ENCODE assay signal across 8 cellular contexts in genomic region chr20:13996265-13996664, GRCh38. TPM values are rescaled to one million over a fixed set of nuclear protein-coding genes. Genes with fewer than 3 reads are reported as not detected.
DNase-seq lines count a peak whose midpoint lies in the region; ATAC-seq and TF ChIP-seq lines count a peak whose summit lies in the region.

No MANE protein-coding gene starts in this region.

- WGBS in trophoblast cell (ENCODE audit: extremely low coverage, insufficient coverage, insufficient read length): no CpG with 5 or more reads among the region's 13 CpGs

- H3K4me3 ChIP-seq in fibroblast of the aortic adventitia (ENCODE audit: low read depth, low read length): peak overlapping the region; percentile 69
- H3K4me3 ChIP-seq in trophoblast cell (ENCODE audit: low read depth, low read length): peak overlapping the region; percentile 86

- ATAC-seq in GM21723 (IDR thresholded peaks at IDR 0.05; ENCODE audit: unreplicated experiment) (no peak), GM19455 (IDR thresholded peaks at IDR 0.05; ENCODE audit: unreplicated experiment) (no peak)

- no peaks in the 10 kb centered on the region; the same call in 1 of the 2 replicates for H3K9me3 ChIP-seq in ES-I3 (ENCODE audit: control insufficient read depth, insufficient read depth, low read length)
- H3K9me3 ChIP-seq in trophoblast cell (ENCODE audit: insufficient read depth, low read depth, low read length): no peaks in the 10 kb centered on the region

- no peak overlapping the region for H2BK5ac ChIP-seq in trophoblast cell (ENCODE audit: low read depth, low read length, poor library complexity)

- H4K91ac ChIP-seq in trophoblast cell (ENCODE audit: low read depth, low read length): no peak overlapping the region

- peak overlapping the region; percentile 74; the same call in 1 of the 2 replicates for H3K9ac ChIP-seq in ES-I3 (ENCODE audit: low read depth, low read length)
- H3K9ac ChIP-seq in trophoblast cell (ENCODE audit: low read length): no peak overlapping the region

- H3K18ac ChIP-seq in trophoblast cell (ENCODE audit: low read length): no peak overlapping the region

- H3K4me1 ChIP-seq in ES-I3 (ENCODE audit: insufficient read depth, low read length): no peaks in the 10 kb centered on the region
- peaks cover 0 to 5% of the 10 kb centered on the region in 2 experiments for H3K4me1 ChIP-seq in trophoblast cell (ENCODE audit: control insufficient read depth in 1 of 2, insufficient read depth in 2 of 2, low read length in 2 of 2)

- no peak overlapping the region for H3K14ac ChIP-seq in trophoblast cell (ENCODE audit: low read length)

- no peak overlapping the region for H2BK12ac ChIP-seq in trophoblast cell (ENCODE audit: low read length)

- DNase-seq in RKO (ENCODE audit: low spot score) (peak; percentile 53), fibroblast of the aortic adventitia (ENCODE audit: low read depth) (no peak), trophoblast cell (peak in 1 of 2 donors; percentile 6), NCI-H1436 (lab: John Stamatoyannopoulos, UW) (no peak), UCSD-AML1 (lab: John Stamatoyannopoulos, UW; ENCODE audit: unreplicated experiment) (no peak)

- H3K36me3 ChIP-seq in ES-I3 (ENCODE audit: insufficient read depth, low read length) (no peaks in the 10 kb centered on the region), trophoblast cell (ENCODE audit: control insufficient read depth in 1 of 2, insufficient read depth in 2 of 2, low read length in 2 of 2) (no peaks in the 10 kb centered on the region)

- H3K23ac ChIP-seq in trophoblast cell (ENCODE audit: low read length): peak overlapping the region; percentile 73

- H3K4ac ChIP-seq in trophoblast cell (ENCODE audit: low read depth, low read length): no peak overlapping the region

- H3K79me2 ChIP-seq in trophoblast cell (ENCODE audit: control insufficient read depth, insufficient read depth, low read length, poor library complexity): no peaks in the 10 kb centered on the region

- TF ChIP-seq CTCF in fibroblast of the aortic adventitia (IDR thresholded peaks at IDR 0.05; ENCODE audit: insufficient read depth, low read length): no peak

- H2BK120ac ChIP-seq in trophoblast cell (ENCODE audit: insufficient read depth, low read length, poor library complexity): no peak overlapping the region

- H3K4me2 ChIP-seq in trophoblast cell (ENCODE audit: low read length): peak overlapping the region; percentile 98

- H2AK5ac ChIP-seq in trophoblast cell (ENCODE audit: low read length): no peak overlapping the region

- peak overlapping the region; percentile 39 for H2AFZ ChIP-seq in trophoblast cell (ENCODE audit: insufficient read depth, low read length, poor library complexity)

- H4K8ac ChIP-seq in trophoblast cell (ENCODE audit: low read depth, low read length): no peak overlapping the region

- no peak overlapping the region for H3K27ac ChIP-seq in trophoblast cell (ENCODE audit: low read depth, low read length)

- H3K27me3 ChIP-seq in trophoblast cell (ENCODE audit: insufficient read depth, low read length): peaks cover 7% of the 10 kb centered on the region

- no peak overlapping the region for H4K12ac ChIP-seq in trophoblast cell (ENCODE audit: low read depth, low read length)

- H3K79me1 ChIP-seq in trophoblast cell (ENCODE audit: low read length): no peaks in the 10 kb centered on the region

RNA-seq across cellular contexts. Expression of gene MACROD2, which starts 0.9 kb away (rescaled TPM):
- 1.3 and 16.4 TPM in 2 replicates for total RNA-seq in fibroblast of the aortic adventitia (ENCODE audit: low replicate concordance)
- 1.2 TPM in 2 replicates for polyA plus RNA-seq in trophoblast cell (2013)

RNA-seq across cellular contexts. Expression of gene SEL1L2, which starts 5.9 kb away (rescaled TPM):
- not detected in 2 replicates for total RNA-seq in fibroblast of the aortic adventitia (ENCODE audit: low replicate concordance)
- polyA plus RNA-seq in trophoblast cell (2013): not detected in 2 replicates
